ENCODE assay signal across 16 cellular contexts in genomic region chr1:112388436-112388835, GRCh38. TPM values are rescaled to one million over a fixed set of nuclear protein-coding genes. Genes with fewer than 3 reads are reported as not detected.
DNase-seq lines count a peak whose midpoint lies in the region; ATAC-seq and TF ChIP-seq lines count a peak whose summit lies in the region.
"Had no signal": no experiment of that assay in that cellular context is flagged by ENCODE, and none has a peak within 500 bp of the region (broad histone marks: within the 10 kb centered on the region; RNA-seq: fewer than 3 reads in every experiment).

No MANE protein-coding gene starts in this region.

- peak; percentile 22 for DNase-seq in AG20443 (ENCODE audit: low spot score)
- peak; percentile 63 for DNase-seq in cerebellum (ENCODE audit: low spot score)
- no peak for DNase-seq in CD14-positive monocyte (ENCODE audit: low spot score)
- no peak for DNase-seq in testis
- DNase-seq: activated CD4-positive, alpha-beta T cell treated with anti-CD3 and anti-CD28 coated beads for 4 hours; activated naive CD4-positive, alpha-beta T cell treated with anti-CD3 and anti-CD28 coated beads for 36 hours; CD4-positive, CD25-positive, alpha-beta regulatory T cell; hippocampal formation; mucosa of descending colon; NCI-H82 had no signal

- H3K36me3 ChIP-seq in muscle layer of duodenum (ENCODE audit: control insufficient read depth in 1 of 2, insufficient read depth in 2 of 2, low read length in 2 of 2) (no peaks in the 10 kb centered on the region), testis (ENCODE audit: low read depth, missing control alignments) (no peaks in the 10 kb centered on the region)
- H3K36me3 ChIP-seq: HAP-1 had no signal

- peaks cover 10 to 13% of the 10 kb centered on the region in 2 donors for H3K4me1 ChIP-seq in muscle layer of duodenum (ENCODE audit: control insufficient read depth in 1 of 2, insufficient read depth in 2 of 2, low read length in 2 of 2)
- no peaks in the 10 kb centered on the region for H3K4me1 ChIP-seq in testis

- peak overlapping the region; percentile 65 for H3K27ac ChIP-seq in muscle layer of duodenum (ENCODE audit: low read length)
- no peak overlapping the region for H3K27ac ChIP-seq in testis
- H3K27ac ChIP-seq: SK-N-MC had no signal

- H3K4me1 Mint-ChIP-seq in CD14-positive monocyte, result peaks cover 9% of the 10 kb centered on the region

- no peak for TF ChIP-seq EP300 in Ishikawa (IDR thresholded peaks at IDR 0.05; ENCODE audit: borderline replicate concordance)

- peaks cover 5 to 23% (median 11%) of the 10 kb centered on the region in 3 donors for H3K27me3 Mint-ChIP-seq in CD14-positive monocyte (ENCODE audit: low read depth in 3 of 3)

- no peaks in the 10 kb centered on the region for H3K36me3 Mint-ChIP-seq in CD14-positive monocyte
- H3K36me3 Mint-ChIP-seq: CD4-positive, CD25-positive, alpha-beta regulatory T cell had no signal

- no peak overlapping the region for H3K4me3 Mint-ChIP-seq in CD14-positive monocyte
- H3K4me3 Mint-ChIP-seq: activated naive CD4-positive, alpha-beta T cell treated with anti-CD3 and anti-CD28 coated beads for 36 hours; CD4-positive, CD25-positive, alpha-beta regulatory T cell had no signal

- WGBS in testis, 2 donors, result 37 to 41% methylated on average over 3 of the region's 3 CpGs

- ATAC-seq in HG02852 (IDR thresholded peaks at IDR 0.05; ENCODE audit: unreplicated experiment), result no peak
- no peak for ATAC-seq in HG03097 (IDR thresholded peaks at IDR 0.05; ENCODE audit: low FRiP score, unreplicated experiment)
- ATAC-seq: mucosa of descending colon had no signal

- H3K9me3 Mint-ChIP-seq in CD14-positive monocyte, result peaks cover 0 to 3% (median 0%) of the 10 kb centered on the region in 7 donors
- H3K9me3 Mint-ChIP-seq: activated naive CD4-positive, alpha-beta T cell treated with anti-CD3 and anti-CD28 coated beads for 36 hours had no signal

- H3K9me3 ChIP-seq in muscle layer of duodenum (ENCODE audit: control insufficient read depth in 1 of 2, low read length in 2 of 2) (no peaks in the 10 kb centered on the region), testis (no peaks in the 10 kb centered on the region)
- H3K9me3 ChIP-seq: HAP-1, mucosa of descending colon had no signal

- H3K27me3 ChIP-seq in muscle layer of duodenum (ENCODE audit: low read depth, low read length) (no peaks in the 10 kb centered on the region), testis (no peaks in the 10 kb centered on the region)

- TF ChIP-seq RAD21 in Ishikawa (IDR thresholded peaks at IDR 0.05; ENCODE audit: low read depth), result no peak

- no peak for TF ChIP-seq POLR2A in testis (IDR thresholded peaks at IDR 0.05)

- H3K4me3 ChIP-seq in muscle layer of duodenum (ENCODE audit: low read depth in 1 of 2, low read length in 2 of 2) (no peak overlapping the region), testis (no peak overlapping the region)
- H3K4me3 ChIP-seq: HAP-1, mucosa of descending colon, SK-N-MC had no signal

- no peak overlapping the region for H3K27ac Mint-ChIP-seq in CD14-positive monocyte
- H3K27ac Mint-ChIP-seq: activated naive CD4-positive, alpha-beta T cell treated with anti-CD3 and anti-CD28 coated beads for 36 hours; CD4-positive, CD25-positive, alpha-beta regulatory T cell had no signal

- TF ChIP-seq CTCF in CD14-positive monocyte (IDR thresholded peaks at IDR 0.05) (no peak), testis (IDR thresholded peaks at IDR 0.05) (no peak)

- intact Hi-C loops in CD14-positive monocyte (cut with micrococcal nuclease), result no loop called here
- intact Hi-C loops in testis (cut with DNase I; ENCODE audit: low total_unique reads), result no loop called here

TF ChIP-seq in Ishikawa, 13 proteins besides CTCF, POLR2A, EP300 and RAD21:
- TF ChIP-seq TAF1 (IDR thresholded peaks at IDR 0.05; ENCODE audit: low read depth), result no peak
- no peak for TF ChIP-seq NFIC (IDR thresholded peaks at IDR 0.05)
- TF ChIP-seq, protein P1, sequence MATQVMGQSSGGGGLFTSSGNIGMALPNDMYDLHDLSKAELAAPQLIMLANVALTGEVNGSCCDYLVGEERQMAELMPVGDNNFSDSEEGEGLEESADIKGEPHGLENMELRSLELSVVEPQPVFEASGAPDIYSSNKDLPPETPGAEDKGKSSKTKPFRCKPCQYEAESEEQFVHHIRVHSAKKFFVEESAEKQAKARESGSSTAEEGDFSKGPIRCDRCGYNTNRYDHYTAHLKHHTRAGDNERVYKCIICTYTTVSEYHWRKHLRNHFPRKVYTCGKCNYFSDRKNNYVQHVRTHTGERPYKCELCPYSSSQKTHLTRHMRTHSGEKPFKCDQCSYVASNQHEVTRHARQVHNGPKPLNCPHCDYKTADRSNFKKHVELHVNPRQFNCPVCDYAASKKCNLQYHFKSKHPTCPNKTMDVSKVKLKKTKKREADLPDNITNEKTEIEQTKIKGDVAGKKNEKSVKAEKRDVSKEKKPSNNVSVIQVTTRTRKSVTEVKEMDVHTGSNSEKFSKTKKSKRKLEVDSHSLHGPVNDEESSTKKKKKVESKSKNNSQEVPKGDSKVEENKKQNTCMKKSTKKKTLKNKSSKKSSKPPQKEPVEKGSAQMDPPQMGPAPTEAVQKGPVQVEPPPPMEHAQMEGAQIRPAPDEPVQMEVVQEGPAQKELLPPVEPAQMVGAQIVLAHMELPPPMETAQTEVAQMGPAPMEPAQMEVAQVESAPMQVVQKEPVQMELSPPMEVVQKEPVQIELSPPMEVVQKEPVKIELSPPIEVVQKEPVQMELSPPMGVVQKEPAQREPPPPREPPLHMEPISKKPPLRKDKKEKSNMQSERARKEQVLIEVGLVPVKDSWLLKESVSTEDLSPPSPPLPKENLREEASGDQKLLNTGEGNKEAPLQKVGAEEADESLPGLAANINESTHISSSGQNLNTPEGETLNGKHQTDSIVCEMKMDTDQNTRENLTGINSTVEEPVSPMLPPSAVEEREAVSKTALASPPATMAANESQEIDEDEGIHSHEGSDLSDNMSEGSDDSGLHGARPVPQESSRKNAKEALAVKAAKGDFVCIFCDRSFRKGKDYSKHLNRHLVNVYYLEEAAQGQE (IDR thresholded peaks at IDR 0.05; ENCODE audit: low read depth), result no peak
- TF ChIP-seq, protein P2, sequence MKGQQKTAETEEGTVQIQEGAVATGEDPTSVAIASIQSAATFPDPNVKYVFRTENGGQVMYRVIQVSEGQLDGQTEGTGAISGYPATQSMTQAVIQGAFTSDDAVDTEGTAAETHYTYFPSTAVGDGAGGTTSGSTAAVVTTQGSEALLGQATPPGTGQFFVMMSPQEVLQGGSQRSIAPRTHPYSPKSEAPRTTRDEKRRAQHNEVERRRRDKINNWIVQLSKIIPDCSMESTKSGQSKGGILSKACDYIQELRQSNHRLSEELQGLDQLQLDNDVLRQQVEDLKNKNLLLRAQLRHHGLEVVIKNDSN (IDR thresholded peaks at IDR 0.05), result 0 out of 2 replicates have a peak, but pooled peaks have one; percentile 9
- no peak for TF ChIP-seq TEAD4 (IDR thresholded peaks at IDR 0.05)
- no peak for TF ChIP-seq CREB1 (IDR thresholded peaks at IDR 0.05; ENCODE audit: low read depth)

RNA-seq across cellular contexts. Expression of gene CTTNBP2NL, which starts 7.6 kb away (rescaled TPM):
- total RNA-seq in cerebellum (27.8 TPM), testis (10 to 100 TPM; 16.3 to 19.4 TPM)
- polyA plus RNA-seq in CD14-positive monocyte (1 to 10 TPM; 3.0 to 4.9 TPM), testis (ENCODE audit: insufficient read depth, low read depth, low replicate concordance) (13.8 TPM)

Comparison
In these comparisons a context has a peak if more than half of its experiments do, and no peak if none do; other contexts are left out.
1. DNase-seq: peak in AG20443 (single experiment) and cerebellum (single experiment); none in CD14-positive monocyte (single experiment) and testis (single experiment).